ENCODE assay signal across 8 cellular contexts in genomic region chr7:2138146-2138765, GRCh38.
DNase-seq lines count a peak whose midpoint lies in the region; ATAC-seq and TF ChIP-seq lines count a peak whose summit lies in the region.

No MANE protein-coding gene starts in this region.

- ATAC-seq in HG03432 (IDR thresholded peaks at IDR 0.05; ENCODE audit: unreplicated experiment) (peak; percentile 53), sciatic nerve (no peak)

- intact Hi-C loops in sciatic nerve (cut with DNase I), result no loop called here
- intact Hi-C loops in posterior vena cava (cut with DNase I), result no loop called here

- DNase-seq in activated gamma-delta T cell treated with anti-CD3 and anti-CD28 coated beads, Interleukin-2, amount 50 U/mL, for 16 hours (ENCODE audit: low read depth), result peak; percentile 32
- peak; percentile 56 for DNase-seq in stimulated activated CD4-positive, alpha-beta T cell treated with anti-CD3 and anti-CD28 coated beads, Interleukin-1b, Interleukin-23, amount 100 ng/mL, for 48 hours
- DNase-seq in sciatic nerve (ENCODE audit: low spot score) (no peak), posterior vena cava (ENCODE audit: low spot score) (no peak), NCI-H187 (lab: John Stamatoyannopoulos, UW) (no peak), HK-2 (ENCODE audit: unreplicated experiment) (no peak)

- TF ChIP-seq POLR2A in GM10847 (IDR thresholded peaks at IDR 0.05; ENCODE audit: extremely low read depth, insufficient read length), result peak; percentile 32

Comparison
In these comparisons a context has a peak if more than half of its experiments do, and no peak if none do; other contexts are left out.
1. DNase-seq: peak in activated gamma-delta T cell treated with anti-CD3 and anti-CD28 coated beads, Interleukin-2, amount 50 U/mL, for 16 hours (single experiment) and stimulated activated CD4-positive, alpha-beta T cell treated with anti-CD3 and anti-CD28 coated beads, Interleukin-1b, Interleukin-23, amount 100 ng/mL, for 48 hours (single experiment); none in sciatic nerve (single experiment), posterior vena cava (single experiment), NCI-H187 (0 of 2) and HK-2 (single experiment).